In genomic region chr11:84817998-84818397, GRCh38 we compare ENCODE assay signal across 23 cellular contexts.
DNase-seq lines count a peak whose midpoint lies in the region; ATAC-seq and TF ChIP-seq lines count a peak whose summit lies in the region.
"Had no signal": no experiment of that assay in that cellular context is flagged by ENCODE, and none has a peak within 500 bp of the region (broad histone marks: within the 10 kb centered on the region; RNA-seq: fewer than 3 reads in every experiment).

No MANE protein-coding gene starts in this region.

- H3K4me3 ChIP-seq in PC-9: no peak overlapping the region
- H3K4me3 ChIP-seq in choroid plexus epithelial cell (ENCODE audit: low read depth, low read length): no peak overlapping the region
- no peak overlapping the region for H3K4me3 ChIP-seq in body of pancreas
- H3K4me3 ChIP-seq: cardiac muscle cell, ovary, transverse colon had no signal

- no peak overlapping the region for H3K4me2 ChIP-seq in PC-9

- H4K20me1 ChIP-seq in PC-9 (ENCODE audit: insufficient read depth): no peaks in the 10 kb centered on the region

- 42 to 51% methylated on average over 3 of the region's 3 CpGs for WGBS in body of pancreas, 2 donors

- no peak overlapping the region for H3K27ac ChIP-seq in PC-9
- H3K27ac ChIP-seq in body of pancreas: no peak overlapping the region
- H3K27ac ChIP-seq: ovary, transverse colon had no signal

- no TSS peak for BruUV-seq in PC-9 (replicated peaks; lab: Mats Ljungman, UMichigan)

- no peak for ATAC-seq in body of pancreas
- ATAC-seq in left ventricle myocardium superior: no peak
- no peak for ATAC-seq in GM21529 (IDR thresholded peaks at IDR 0.05; ENCODE audit: unreplicated experiment)
- ATAC-seq: activated T-cell treated with anti-CD3 and anti-CD28 coated beads, Interleukin-2, amount 50 U/mL, for 72 hours; HCT116; naive thymus-derived CD8-positive, alpha-beta T cell; sciatic nerve had no signal

- H3K36me3 ChIP-seq in PC-9 (ENCODE audit: low read depth): no peaks in the 10 kb centered on the region
- no peaks in the 10 kb centered on the region for H3K36me3 ChIP-seq in body of pancreas (replicated peaks in 1 of 2; ENCODE audit: insufficient read depth in 1 of 2, low read depth in 2 of 2)
- H3K36me3 ChIP-seq: cardiac muscle cell, ovary, transverse colon had no signal

- no peak for TF ChIP-seq CTCF in PC-9 (conservative IDR thresholded peaks at IDR 0.05)
- no peak for TF ChIP-seq CTCF in choroid plexus epithelial cell (conservative IDR thresholded peaks at IDR 0.05; ENCODE audit: low read depth, low read length)
- TF ChIP-seq CTCF in body of pancreas (IDR thresholded peaks at IDR 0.05): no peak

- no peaks in the 10 kb centered on the region for H3K9me2 ChIP-seq in PC-9 (ENCODE audit: insufficient read depth)

- H3K9me3 ChIP-seq in PC-9 (ENCODE audit: insufficient read depth, low read depth) (no peaks in the 10 kb centered on the region), body of pancreas (no peaks in the 10 kb centered on the region)
- H3K9me3 ChIP-seq: ovary, transverse colon had no signal

- intact Hi-C loops in PC-9 (cut with micrococcal nuclease; ENCODE audit: unreplicated experiment): loop anchor here (1.0 to 2.0 kb wide), 2 partner anchors 36 to 353 kb away; no protein-coding TSS in a partner anchor
- intact Hi-C loops in body of pancreas (cut with DNase I): no loop called here
- intact Hi-C loops in left ventricle myocardium superior (cut with micrococcal nuclease): no loop called here

- DNase-seq in ELR (ENCODE audit: low read depth) (peak; percentile 81), PC-9 (peak; percentile 43 to 81), choroid plexus epithelial cell (ENCODE audit: low read depth) (peak; percentile 75), iris pigment epithelial cell (ENCODE audit: low read depth) (peak; percentile 71), NCI-H82 treated with DMSO at 0.1 percent for 48 hours (lab: John Stamatoyannopoulos, UW; ENCODE audit: unreplicated experiment) (no peak), body of pancreas (no peak), left ventricle myocardium superior (no peak)
- DNase-seq: activated CD4-positive, CD25-positive, alpha-beta regulatory T cell treated with anti-CD3 and anti-CD28 coated beads, Interleukin-2, amount 50 U/mL, for 72 hours; activated CD8-positive, alpha-beta memory T cell treated with anti-CD3 and anti-CD28 coated beads for 24 hours; activated T-cell treated with anti-CD3 and anti-CD28 coated beads, Interleukin-2, amount 50 U/mL, for 72 hours; COR-L47; erythroblast; naive thymus-derived CD8-positive, alpha-beta T cell; NCI-H1694 treated with DMSO at 0.1 percent for 48 hours; NCI-H345; ovary; RPMI8226; stimulated activated CD4-positive, alpha-beta T cell treated with anti-CD3 and anti-CD28 coated beads, Interleukin-1b, Interleukin-23, amount 100 ng/mL, for 48 hours; transverse colon had no signal

- CTCF ChIA-PET in PC-9 (lab: Charles Lee): interaction anchor here (0.9 kb wide), 1 partner anchor 37 kb away, joined by 3 read pairs; no protein-coding TSS in a partner anchor

- no peak for TF ChIP-seq POLR2A in body of pancreas (IDR thresholded peaks at IDR 0.05)

- no peaks in the 10 kb centered on the region for H3F3A ChIP-seq in PC-9 (ENCODE audit: insufficient read depth, low read depth)

- POLR2A ChIA-PET in PC-9 (lab: Charles Lee; ENCODE audit: unreplicated experiment): interaction anchor here (0.5 to 0.6 kb wide), 3 partner anchors 258 to 770 kb away, joined by 4 to 5 read pairs (median 4); no protein-coding TSS in a partner anchor

- no peak overlapping the region for H2AFZ ChIP-seq in PC-9

- H3K4me1 ChIP-seq in PC-9 (replicated peaks; ENCODE audit: insufficient read depth) (peaks cover 22% of the 10 kb centered on the region; the same call in 1 of the 2 replicates), body of pancreas (no peaks in the 10 kb centered on the region)
- H3K4me1 ChIP-seq: transverse colon had no signal

- no peaks in the 10 kb centered on the region for H3K27me3 ChIP-seq in PC-9 (ENCODE audit: insufficient read depth, low read depth)
- no peaks in the 10 kb centered on the region for H3K27me3 ChIP-seq in body of pancreas
- H3K27me3 ChIP-seq: cardiac muscle cell, ovary, transverse colon had no signal

- H3K79me2 ChIP-seq in PC-9 (ENCODE audit: low read depth): no peaks in the 10 kb centered on the region

Comparison
In these comparisons a context has a peak if more than half of its experiments do, and no peak if none do; other contexts are left out.
1. DNase-seq: peak in ELR (single experiment), PC-9 (2 of 2), choroid plexus epithelial cell (single experiment) and iris pigment epithelial cell (single experiment); none in NCI-H82 treated with DMSO at 0.1 percent for 48 hours (single experiment), body of pancreas (0 of 4) and left ventricle myocardium superior (single experiment).